Comparison of ENCODE assay signal across 10 cellular contexts in the genomic region with DNA sequence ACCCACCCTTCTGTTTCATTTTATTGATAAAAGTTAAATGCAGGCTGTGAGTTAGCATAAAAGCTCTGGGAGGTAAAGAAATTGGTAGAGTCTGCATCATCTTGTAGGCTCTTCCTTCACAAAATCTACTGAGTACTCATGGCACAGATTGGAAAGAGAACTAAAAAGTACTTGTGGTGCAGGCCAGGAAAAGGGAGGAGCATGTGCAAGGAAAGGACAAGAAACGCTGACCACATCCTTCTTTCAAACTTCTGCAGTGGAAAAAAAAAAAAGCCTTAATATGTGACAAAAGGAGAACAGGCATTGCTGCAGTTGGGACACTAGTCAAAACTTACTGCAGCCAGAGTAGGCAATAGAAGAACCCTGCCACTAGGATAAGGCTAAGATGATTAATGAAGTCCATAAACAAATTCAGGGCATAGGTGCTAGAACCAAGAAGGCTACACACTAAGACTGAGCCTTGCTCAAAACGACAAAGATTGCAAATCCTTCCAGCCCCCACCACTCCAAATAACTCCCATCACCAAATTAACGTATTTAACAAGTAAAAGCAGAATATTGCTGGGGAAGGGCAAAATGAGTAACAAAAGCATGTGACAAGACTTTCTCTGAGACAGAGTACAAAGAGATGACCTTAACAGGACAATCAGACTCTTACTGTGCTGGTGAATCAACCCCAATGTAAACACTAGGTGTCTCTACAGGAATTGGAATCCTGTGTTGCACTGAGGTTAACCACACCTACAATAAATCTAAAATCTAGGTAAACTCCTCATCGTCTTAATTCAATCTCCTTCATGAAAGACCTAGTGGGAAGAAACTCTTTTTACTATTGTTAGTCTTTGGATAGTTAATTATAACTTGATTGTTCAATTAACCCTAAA.
DNase-seq lines count a peak whose midpoint lies in the region; ATAC-seq and TF ChIP-seq lines count a peak whose summit lies in the region.
"Had no signal": no experiment of that assay in that cellular context is flagged by ENCODE, and none has a peak within 500 bp of the region (broad histone marks: within the 10 kb centered on the region; RNA-seq: fewer than 3 reads in every experiment).

No MANE protein-coding gene starts in this region.

- no TSS peak for BruUV-seq in A673 (replicated peaks; lab: Mats Ljungman, UMichigan)

- peak overlapping the region in 4 of 6 donors; percentile 3 to 84 (median 56) for H3K27ac Mint-ChIP-seq in immature natural killer cell
- H3K27ac Mint-ChIP-seq: T-helper 2 cell treated with Interferon-gamma antibody and Interleukin-4, amounts not matched to agents 5 μg/mL and 100 μg/mL, for 36 hours had no signal

- H3K36me3 Mint-ChIP-seq in immature natural killer cell, result peaks cover 2 to 3% (median 3%) of the 10 kb centered on the region in 3 donors

- H3K27me3 Mint-ChIP-seq in immature natural killer cell (ENCODE audit: low read depth in 3 of 3), result peaks cover 0 to 4% (median 0%) of the 10 kb centered on the region in 3 donors

- no peaks in the 10 kb centered on the region for H3K36me3 ChIP-seq in BLaER1 treated with 17β-estradiol and CSF1 and Interleukin-3, amounts not matched to agents 10 nM and 100 nM
- H3K36me3 ChIP-seq in A673 (ENCODE audit: insufficient read depth, low read length, poor library complexity, severe bottlenecking), result no peaks in the 10 kb centered on the region

- H3K4me2 ChIP-seq in BLaER1 treated with 17β-estradiol and CSF1 and Interleukin-3, amounts not matched to agents 10 nM and 100 nM, result peak overlapping the region; percentile 49 to 82 (median 71)

- DNase-seq in HL-60 (ENCODE audit: low read depth in 1 of 2, low spot score in 1 of 2) (peak; percentile 0 to 33), SK-MEL-5 (ENCODE audit: low read depth, low spot score) (peak; percentile 36), immature natural killer cell (peak in 1 of 3 donors; percentile 3), NCI-H146 (lab: John Stamatoyannopoulos, UW) (no peak), C1 segment of cervical spinal cord (lab: John Stamatoyannopoulos, UW) (no peak), A673 (ENCODE audit: low spot score) (no peak)
- DNase-seq: aorta had no signal

- in situ Hi-C loops in SK-MEL-5 (cut with HindIII; ENCODE audit: low pct_unique_long_range_greater_than_20kb, low sequenced_read_pairs), result no loop called here

- no peak overlapping the region for H3K4me3 ChIP-seq in BLaER1 treated with 17β-estradiol and CSF1 and Interleukin-3, amounts not matched to agents 10 nM and 100 nM
- H3K4me3 ChIP-seq in HL-60 (replicated peaks; ENCODE audit: insufficient read depth, low read length), result no peak overlapping the region
- H3K4me3 ChIP-seq in A673 (ENCODE audit: low read depth, low read length, poor library complexity, severe bottlenecking), result no peak overlapping the region

- H3K27ac ChIP-seq in BLaER1 treated with 17β-estradiol and CSF1 and Interleukin-3, amounts not matched to agents 10 nM and 100 nM, result peak overlapping the region in 5 of 11 experiments; percentile 6 to 38 (median 33); a peak in 6 of 22 replicates
- no peak overlapping the region for H3K27ac ChIP-seq in HL-60 (replicated peaks)
- no peak overlapping the region for H3K27ac ChIP-seq in A673 (ENCODE audit: low read depth, low read length, poor library complexity, severe bottlenecking)

- H3K4me1 ChIP-seq in BLaER1 treated with 17β-estradiol and CSF1 and Interleukin-3, amounts not matched to agents 10 nM and 100 nM, result peaks cover 25 to 39% (median 29%) of the 10 kb centered on the region in 10 experiments
- no peaks in the 10 kb centered on the region for H3K4me1 ChIP-seq in A673 (ENCODE audit: insufficient read depth, low read length, poor library complexity, severe bottlenecking)

- H3K9ac ChIP-seq in BLaER1 treated with 17β-estradiol and CSF1 and Interleukin-3, amounts not matched to agents 10 nM and 100 nM, result no peak overlapping the region

- CTCF ChIA-PET in A673 (lab: Charles Lee), result no interaction called here

- TF ChIP-seq CTCF in HL-60 (IDR thresholded peaks at IDR 0.05; ENCODE audit: insufficient read depth, low read length) (no peak), A673 (conservative IDR thresholded peaks at IDR 0.05; ENCODE audit: low read depth, low read length) (no peak)

- H3K27me3 ChIP-seq in BLaER1 treated with 17β-estradiol and CSF1 and Interleukin-3, amounts not matched to agents 10 nM and 100 nM, result no peaks in the 10 kb centered on the region
- no peaks in the 10 kb centered on the region for H3K27me3 ChIP-seq in HL-60 (ENCODE audit: insufficient read depth, poor library complexity, severe bottlenecking)
- no peaks in the 10 kb centered on the region for H3K27me3 ChIP-seq in A673 (replicated peaks; ENCODE audit: insufficient read depth, low read depth, low read length, poor library complexity)

- H3K9me3 Mint-ChIP-seq in immature natural killer cell, result peaks cover 0 to 30% (median 15%) of the 10 kb centered on the region in 6 donors

- no peak for ATAC-seq in HG02852 (IDR thresholded peaks at IDR 0.05; ENCODE audit: unreplicated experiment)

- POLR2A ChIA-PET in A673 (lab: Charles Lee; ENCODE audit: low non-redundant PET), result no interaction called here

- H3K9me3 ChIP-seq in BLaER1 treated with 17β-estradiol and CSF1 and Interleukin-3, amounts not matched to agents 10 nM and 100 nM (replicated peaks in 1 of 11), result peaks cover 17 to 39% (median 25%) of the 10 kb centered on the region in 11 experiments
- H3K9me3 ChIP-seq in A673 (ENCODE audit: low read depth, low read length, poor library complexity, severe bottlenecking), result peaks cover 2% of the 10 kb centered on the region

- H3K4me3 Mint-ChIP-seq in immature natural killer cell, result peak overlapping the region in 3 of 5 donors; percentile 41 to 69 (median 63)
- H3K4me3 Mint-ChIP-seq: T-helper 2 cell treated with Interferon-gamma antibody and Interleukin-4, amounts not matched to agents 5 μg/mL and 100 μg/mL, for 36 hours had no signal

- H3K4me1 Mint-ChIP-seq in immature natural killer cell, result peaks cover 13 to 22% of the 10 kb centered on the region in 2 donors

- no peaks in the 10 kb centered on the region for H4K20me1 ChIP-seq in BLaER1 treated with 17β-estradiol and CSF1 and Interleukin-3, amounts not matched to agents 10 nM and 100 nM

- intact Hi-C loops in A673 (cut with micrococcal nuclease; ENCODE audit: unreplicated experiment), result no loop called here

Comparison
In these comparisons a context has a peak if more than half of its experiments do, and no peak if none do; other contexts are left out.
1. DNase-seq: peak in HL-60 (2 of 2) and SK-MEL-5 (single experiment); none in NCI-H146 (single experiment), C1 segment of cervical spinal cord (0 of 14) and A673 (single experiment).